12 cellular contexts compared by ENCODE assay signal in the genomic region with DNA sequence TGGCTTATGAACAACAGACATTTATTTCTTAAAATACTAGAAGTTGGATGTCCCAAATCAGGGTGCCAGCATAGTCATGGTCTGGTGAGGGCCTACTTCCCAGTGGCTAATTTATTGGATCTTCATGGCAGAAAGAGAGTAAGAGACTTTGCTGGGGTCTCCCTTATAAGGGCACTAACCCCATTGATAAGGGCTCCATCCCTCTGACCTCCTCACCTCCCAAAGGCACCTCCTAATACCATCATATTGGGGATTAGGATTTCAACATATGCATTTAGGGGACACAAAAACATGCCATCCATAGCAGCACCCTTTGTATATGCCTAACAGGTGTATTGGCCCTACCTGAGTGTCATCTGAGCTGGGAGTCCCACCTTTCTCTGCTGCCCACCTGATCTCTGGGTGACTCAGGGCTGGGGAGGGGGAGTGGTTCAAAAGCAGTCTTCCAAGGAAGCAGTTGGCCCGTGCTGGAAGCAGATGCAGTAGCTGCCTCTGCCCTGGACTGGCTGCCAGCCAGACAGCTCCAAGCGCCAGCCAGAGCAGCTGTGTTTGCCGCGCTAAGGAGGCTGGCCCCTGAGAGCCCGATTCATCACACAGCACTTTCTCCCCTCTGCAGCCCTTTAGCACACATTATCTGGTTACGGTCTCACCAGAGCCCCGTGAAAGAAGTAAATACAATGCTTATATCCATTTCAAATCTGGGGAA.
DNase-seq lines count a peak whose midpoint lies in the region; ATAC-seq, FAIRE-seq and TF ChIP-seq lines count a peak whose summit lies in the region.
"Had no signal": no experiment of that assay in that cellular context is flagged by ENCODE, and none has a peak within 500 bp of the region (broad histone marks: within the 10 kb centered on the region; RNA-seq: fewer than 3 reads in every experiment).

No MANE protein-coding gene starts in this region.

- H3K4me3 ChIP-seq in HEK293 (ENCODE audit: low read depth, low read length) (no peak overlapping the region), breast epithelium (no peak overlapping the region)

- POLR2A ChIA-PET in HEK293 (lab: Yijun Ruan, JAX), result interaction anchor here (1.3 kb wide), 1 partner anchor 10 kb away, joined by 3 read pairs; no protein-coding TSS in a partner anchor

- no peaks in the 10 kb centered on the region for H3K4me1 ChIP-seq in HEK293 (ENCODE audit: control insufficient read depth, insufficient read depth, low read length)
- H3K4me1 ChIP-seq in breast epithelium, result no peaks in the 10 kb centered on the region

- no peak for ATAC-seq in GM21423 (IDR thresholded peaks at IDR 0.05; ENCODE audit: unreplicated experiment)

- H3K9me3 ChIP-seq in HEK293 (ENCODE audit: control insufficient read depth, insufficient read depth, low read depth, low read length) (no peaks in the 10 kb centered on the region), breast epithelium (peaks cover 0 to 4% of the 10 kb centered on the region in 2 donors)

- no peak for FAIRE-seq in frontal cortex (lab: Jason Lieb, UNC)
- no peak for FAIRE-seq in GM12891 (lab: Jason Lieb, UNC)
- FAIRE-seq: urothelium cell line had no signal

- TF ChIP-seq POLR2A in GM12891 (IDR thresholded peaks at IDR 0.05; ENCODE audit: low read depth, low read length) (no peak), breast epithelium (IDR thresholded peaks at IDR 0.05) (no peak)

- no peak for TF ChIP-seq CTCF in HEK293 (tag by site-specific recombination; IDR thresholded peaks at IDR 0.05)
- TF ChIP-seq CTCF in breast epithelium (IDR thresholded peaks at IDR 0.05), result no peak

- CTCF ChIA-PET in HEK293 (lab: Yijun Ruan, JAX), result no interaction called here

- H3K27ac ChIP-seq in HEK293 (ENCODE audit: extremely low read depth, low read depth, low read length) (no peak overlapping the region), breast epithelium (no peak overlapping the region)

- intact Hi-C loops in breast epithelium (cut with DNase I; ENCODE audit: low total_unique reads), result no loop called here

- DNase-seq in NCI-H774 (lab: John Stamatoyannopoulos, UW), result peak; percentile 83
- peak; percentile 57 to 74 for DNase-seq in frontal cortex (ENCODE audit: low spot score in 2 of 2)
- peak; percentile 56 for DNase-seq in renal cortical epithelial cell (ENCODE audit: low read depth)
- DNase-seq in GM12891 (ENCODE audit: insufficient read length, low spot score), result no peak
- no peak for DNase-seq in breast epithelium (ENCODE audit: low spot score in 2 of 2)
- no peak for DNase-seq in MV-4-11 (lab: John Stamatoyannopoulos, UW)
- DNase-seq: activated CD4-positive, CD25-positive, alpha-beta regulatory T cell treated with anti-CD3 and anti-CD28 coated beads, Interleukin-2, amount 50 U/mL, for 72 hours; HCEC 1CT; Karpas-422 had no signal

- no peaks in the 10 kb centered on the region for H3K36me3 ChIP-seq in HEK293 (ENCODE audit: control insufficient read depth in 2 of 2, insufficient read depth in 1 of 2, low read length in 2 of 2)
- H3K36me3 ChIP-seq in breast epithelium, result no peaks in the 10 kb centered on the region

- H3K27me3 ChIP-seq in breast epithelium, result no peaks in the 10 kb centered on the region

TF ChIP-seq in HEK293, 187 proteins besides CTCF, POLR2A, EP300 and RAD21:
- TF ChIP-seq ZNF791 (tag by site-specific recombination; IDR thresholded peaks at IDR 0.05), result no peak
- peak; percentile 68; the same call in 1 of the 2 replicates for TF ChIP-seq OSR2 (tag by site-specific recombination; IDR thresholded peaks at IDR 0.05)
- no peak for TF ChIP-seq ZNF140 (tag by site-specific recombination; IDR thresholded peaks at IDR 0.05)
- TF ChIP-seq, protein P1, sequence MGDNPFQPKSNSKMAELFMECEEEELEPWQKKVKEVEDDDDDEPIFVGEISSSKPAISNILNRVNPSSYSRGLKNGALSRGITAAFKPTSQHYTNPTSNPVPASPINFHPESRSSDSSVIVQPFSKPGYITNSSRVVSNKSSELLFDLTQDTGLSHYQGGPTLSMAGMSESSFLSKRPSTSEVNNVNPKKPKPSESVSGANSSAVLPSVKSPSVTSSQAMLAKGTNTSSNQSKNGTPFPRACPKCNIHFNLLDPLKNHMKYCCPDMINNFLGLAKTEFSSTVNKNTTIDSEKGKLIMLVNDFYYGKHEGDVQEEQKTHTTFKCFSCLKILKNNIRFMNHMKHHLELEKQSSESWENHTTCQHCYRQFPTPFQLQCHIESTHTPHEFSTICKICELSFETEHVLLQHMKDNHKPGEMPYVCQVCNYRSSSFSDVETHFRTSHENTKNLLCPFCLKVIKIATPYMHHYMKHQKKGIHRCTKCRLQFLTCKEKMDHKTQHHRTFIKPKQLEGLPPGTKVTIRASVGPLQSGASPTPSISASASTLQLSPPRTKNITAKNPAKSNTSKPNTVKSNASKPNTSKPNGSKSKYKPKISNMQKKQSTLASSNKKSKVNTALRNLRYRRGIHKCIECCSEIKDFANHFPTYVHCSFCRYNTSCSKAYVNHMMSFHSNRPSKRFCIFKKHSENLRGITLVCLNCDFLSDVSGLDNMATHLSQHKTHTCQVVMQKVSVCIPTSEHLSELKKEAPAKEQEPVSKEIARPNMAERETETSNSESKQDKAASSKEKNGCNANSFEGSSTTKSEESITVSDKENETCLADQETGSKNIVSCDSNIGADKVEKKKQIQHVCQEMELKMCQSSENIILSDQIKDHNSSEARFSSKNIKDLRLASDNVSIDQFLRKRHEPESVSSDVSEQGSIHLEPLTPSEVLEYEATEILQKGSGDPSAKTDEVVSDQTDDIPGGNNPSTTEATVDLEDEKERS (tag by site-specific recombination; IDR thresholded peaks at IDR 0.05), result 0 out of 2 replicates have a peak, but pooled peaks have one; percentile 34

TF ChIP-seq in GM12891, 5 proteins besides CTCF, POLR2A, EP300 and RAD21:
- TF ChIP-seq POU2F2 (IDR thresholded peaks at IDR 0.05; ENCODE audit: low read depth, low read length) (no peak), POLR2AphosphoS5 (IDR thresholded peaks at IDR 0.05; ENCODE audit: low read depth, low read length) (no peak), SPI1 (IDR thresholded peaks at IDR 0.05; ENCODE audit: low read depth, low read length) (no peak), PAX5 (IDR thresholded peaks at IDR 0.05; ENCODE audit: insufficient read depth, low read length, severe bottlenecking) (no peak), TAF1 (IDR thresholded peaks at IDR 0.05; ENCODE audit: low read depth, low read length) (no peak)

Comparison
In these comparisons a context has a peak if more than half of its experiments do, and no peak if none do; other contexts are left out.
1. DNase-seq: peak in NCI-H774 (single experiment), frontal cortex (2 of 2) and renal cortical epithelial cell (single experiment); none in GM12891 (single experiment), breast epithelium (0 of 2) and MV-4-11 (single experiment).